ENCODE assay signal across 8 cellular contexts in the genomic region with DNA sequence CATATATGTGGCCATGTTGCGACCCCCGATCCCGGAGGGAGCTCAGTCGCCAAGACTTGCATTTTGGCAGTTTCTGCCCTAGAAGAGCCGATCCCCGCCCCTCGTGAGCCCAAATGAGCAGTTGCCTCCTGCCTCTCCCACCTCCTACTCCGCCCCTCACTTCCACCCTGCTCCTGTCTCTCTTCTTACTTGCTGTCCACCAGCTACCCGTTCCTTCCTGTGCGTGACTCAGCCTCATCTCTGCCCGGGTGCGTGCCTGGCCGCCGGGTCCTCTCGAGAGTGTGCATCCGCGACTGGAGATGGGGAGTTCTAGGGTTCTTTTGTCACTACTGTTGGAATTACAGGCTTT. TPM values are rescaled to one million over a fixed set of nuclear protein-coding genes. Genes with fewer than 3 reads are reported as not detected.
DNase-seq lines count a peak whose midpoint lies in the region; ATAC-seq, FAIRE-seq and TF ChIP-seq lines count a peak whose summit lies in the region.

No MANE protein-coding gene starts in this region.

- no peak for TF ChIP-seq EP300 in SK-N-SH (IDR thresholded peaks at IDR 0.05; ENCODE audit: borderline replicate concordance in 1 of 2, low read depth in 1 of 2, low read length in 1 of 2)
- TF ChIP-seq EP300 in tibial nerve (IDR thresholded peaks at IDR 0.05) = no peak

- in situ Hi-C loops in Caki2 (cut with HindIII; ENCODE audit: low pct_unique_long_range_greater_than_20kb, low sequenced_read_pairs) = no loop called here

- H3K27ac ChIP-seq in SK-N-SH (ENCODE audit: low read depth in 2 of 2, low read length in 1 of 2) (peak overlapping the region; percentile 50 to 86), pancreas (peak overlapping the region in 3 of 4 donors; percentile 58 to 74 (median 70)), tibial nerve (peak overlapping the region in 3 of 4 donors; percentile 81 to 86 (median 86))

- H2AFZ ChIP-seq in SK-N-SH (ENCODE audit: low read depth) = peak overlapping the region; percentile 76; the same call in 1 of the 2 replicates

- FAIRE-seq in pancreas (lab: Jason Lieb, UNC) = no peak

- DNase-seq in Caki2 (ENCODE audit: low read depth) = peak; percentile 69
- DNase-seq in HPDE6-E6E7 (ENCODE audit: extremely low spot score) = peak; percentile 97
- DNase-seq in SK-N-SH = peak; percentile 64
- DNase-seq in glutamatergic neuron = peak; percentile 60
- DNase-seq in pancreas = peak; percentile 19 to 66 (median 42)
- DNase-seq in tibial nerve (ENCODE audit: low spot score in 2 of 2) = peak; percentile 19 to 44

- peaks cover 16% of the 10 kb centered on the region for H3K36me3 Mint-ChIP-seq in activated naive CD4-positive, alpha-beta T cell treated with anti-CD3 and anti-CD28 coated beads, Interleukin-2, amount 50 U/mL, for 24 hours
- no peaks in the 10 kb centered on the region for H3K36me3 Mint-ChIP-seq in glutamatergic neuron (ENCODE audit: unreplicated experiment)

- H3K36me3 ChIP-seq in SK-N-SH (replicated peaks in 1 of 2; ENCODE audit: control insufficient read depth in 1 of 2, insufficient read depth in 2 of 2, low read length in 1 of 2) (peaks cover 25 to 29% of the 10 kb centered on the region in 2 experiments), pancreas (no peaks in the 10 kb centered on the region), tibial nerve (peaks cover 0 to 11% (median 0%) of the 10 kb centered on the region in 3 donors)

- TF ChIP-seq RAD21 in SK-N-SH (IDR thresholded peaks at IDR 0.05; ENCODE audit: low read length) = no peak

- H3K4me2 ChIP-seq in SK-N-SH = peak overlapping the region; percentile 77

- 0 out of 2 replicates have a peak, but pooled peaks cover 8% of the 10 kb centered on the region for H3K27me3 ChIP-seq in SK-N-SH (ENCODE audit: insufficient read depth)
- no peaks in the 10 kb centered on the region for H3K27me3 ChIP-seq in pancreas
- H3K27me3 ChIP-seq in tibial nerve = peaks cover 0 to 3% of the 10 kb centered on the region in 2 donors

- ATAC-seq in GM19467 (IDR thresholded peaks at IDR 0.05; ENCODE audit: unreplicated experiment) (peak; percentile 72), pancreas (peak; percentile 51 to 86 (median 68))

- H3K4me3 Mint-ChIP-seq in activated naive CD4-positive, alpha-beta T cell treated with anti-CD3 and anti-CD28 coated beads, Interleukin-2, amount 50 U/mL, for 24 hours = peak overlapping the region; percentile 99
- H3K4me3 Mint-ChIP-seq in glutamatergic neuron (ENCODE audit: unreplicated experiment) = peak overlapping the region; percentile 98

- H3K9ac ChIP-seq in SK-N-SH = peak overlapping the region; percentile 90

- H3K27ac Mint-ChIP-seq in activated naive CD4-positive, alpha-beta T cell treated with anti-CD3 and anti-CD28 coated beads, Interleukin-2, amount 50 U/mL, for 24 hours = peak overlapping the region; percentile 97
- H3K27ac Mint-ChIP-seq in glutamatergic neuron (ENCODE audit: unreplicated experiment) = peak overlapping the region; percentile 92

- WGBS in SK-N-SH (ENCODE audit: low lambda C conversion rate) = 0% methylated on average over 9 of the region's 17 CpGs
- 0 to 1% methylated on average over 17 of the region's 17 CpGs for WGBS in pancreas, 2 donors
- WGBS in tibial nerve, 2 donors = 0% methylated on average over 17 of the region's 17 CpGs

- peaks cover 52% of the 10 kb centered on the region for H3K79me2 ChIP-seq in SK-N-SH (ENCODE audit: insufficient read depth)

- peaks cover 49% of the 10 kb centered on the region for H4K20me1 ChIP-seq in SK-N-SH (ENCODE audit: insufficient read depth)

- intact Hi-C loops in pancreas (cut with DNase I) = no loop called here

- POLR2A ChIA-PET in SK-N-SH (lab: Yijun Ruan, JAX) = interaction anchor here (0.7 to 1.4 kb wide), 3 partner anchors 10 to 17 kb away, joined by 3 to 5 read pairs (median 3); no protein-coding TSS in a partner anchor

- H3K4me1 ChIP-seq in SK-N-SH (ENCODE audit: control insufficient read depth in 1 of 2, insufficient read depth in 2 of 2, low read depth in 1 of 2, low read length in 1 of 2) = peaks cover 17 to 26% of the 10 kb centered on the region in 2 experiments
- H3K4me1 ChIP-seq in pancreas = peaks cover 9 to 29% (median 18%) of the 10 kb centered on the region in 3 donors
- H3K4me1 ChIP-seq in tibial nerve = peaks cover 0 to 56% (median 37%) of the 10 kb centered on the region in 4 donors

- H3F3A ChIP-seq in SK-N-SH (replicated peaks; ENCODE audit: insufficient read depth) = no peaks in the 10 kb centered on the region

- H3K4me3 ChIP-seq in SK-N-SH (ENCODE audit: low read depth in 2 of 2, low read length in 1 of 2) (peak overlapping the region; percentile 73 to 74), pancreas (peak overlapping the region; percentile 84 to 100 (median 88)), tibial nerve (peak overlapping the region; percentile 70 to 95 (median 92))

- no peaks in the 10 kb centered on the region for H3K9me3 Mint-ChIP-seq in activated naive CD4-positive, alpha-beta T cell treated with anti-CD3 and anti-CD28 coated beads, Interleukin-2, amount 50 U/mL, for 24 hours
- H3K9me3 Mint-ChIP-seq in glutamatergic neuron (ENCODE audit: unreplicated experiment) = peaks cover 7% of the 10 kb centered on the region

- H3K4me1 Mint-ChIP-seq in activated naive CD4-positive, alpha-beta T cell treated with anti-CD3 and anti-CD28 coated beads, Interleukin-2, amount 50 U/mL, for 24 hours = peaks cover 59% of the 10 kb centered on the region
- H3K4me1 Mint-ChIP-seq in glutamatergic neuron (ENCODE audit: low read depth, unreplicated experiment) = peaks cover 30% of the 10 kb centered on the region

- H3K9me2 ChIP-seq in SK-N-SH = no peaks in the 10 kb centered on the region

- H3K27me3 Mint-ChIP-seq in activated naive CD4-positive, alpha-beta T cell treated with anti-CD3 and anti-CD28 coated beads, Interleukin-2, amount 50 U/mL, for 24 hours = no peaks in the 10 kb centered on the region
- H3K27me3 Mint-ChIP-seq in glutamatergic neuron (ENCODE audit: unreplicated experiment) = peaks cover 3% of the 10 kb centered on the region

- H3K9me3 ChIP-seq in SK-N-SH (no peaks in the 10 kb centered on the region), pancreas (no peaks in the 10 kb centered on the region), tibial nerve (no peaks in the 10 kb centered on the region)

- CTCF ChIA-PET in SK-N-SH (lab: Yijun Ruan, JAX) = interaction anchor here (0.9 to 1.7 kb wide), 3 partner anchors 10 to 441 kb away, joined by 3 to 8 read pairs (median 3); no protein-coding TSS in a partner anchor

- no peak for TF ChIP-seq POLR2A in tibial nerve (IDR thresholded peaks at IDR 0.05)

- no peak for TF ChIP-seq CTCF in SK-N-SH (IDR thresholded peaks at IDR 0.05)
- no peak for TF ChIP-seq CTCF in glutamatergic neuron (IDR thresholded peaks at IDR 0.05; ENCODE audit: partially characterized antibody, unreplicated experiment)
- no peak for TF ChIP-seq CTCF in pancreas (IDR thresholded peaks at IDR 0.05)
- TF ChIP-seq CTCF in tibial nerve (IDR thresholded peaks at IDR 0.05) = no peak

TF ChIP-seq in SK-N-SH, 30 proteins besides CTCF, POLR2A, EP300 and RAD21 (continues in another document):
- no peak for TF ChIP-seq NRF1 (IDR thresholded peaks at IDR 0.05; ENCODE audit: low read depth, low read length)
- TF ChIP-seq, protein P1, sequence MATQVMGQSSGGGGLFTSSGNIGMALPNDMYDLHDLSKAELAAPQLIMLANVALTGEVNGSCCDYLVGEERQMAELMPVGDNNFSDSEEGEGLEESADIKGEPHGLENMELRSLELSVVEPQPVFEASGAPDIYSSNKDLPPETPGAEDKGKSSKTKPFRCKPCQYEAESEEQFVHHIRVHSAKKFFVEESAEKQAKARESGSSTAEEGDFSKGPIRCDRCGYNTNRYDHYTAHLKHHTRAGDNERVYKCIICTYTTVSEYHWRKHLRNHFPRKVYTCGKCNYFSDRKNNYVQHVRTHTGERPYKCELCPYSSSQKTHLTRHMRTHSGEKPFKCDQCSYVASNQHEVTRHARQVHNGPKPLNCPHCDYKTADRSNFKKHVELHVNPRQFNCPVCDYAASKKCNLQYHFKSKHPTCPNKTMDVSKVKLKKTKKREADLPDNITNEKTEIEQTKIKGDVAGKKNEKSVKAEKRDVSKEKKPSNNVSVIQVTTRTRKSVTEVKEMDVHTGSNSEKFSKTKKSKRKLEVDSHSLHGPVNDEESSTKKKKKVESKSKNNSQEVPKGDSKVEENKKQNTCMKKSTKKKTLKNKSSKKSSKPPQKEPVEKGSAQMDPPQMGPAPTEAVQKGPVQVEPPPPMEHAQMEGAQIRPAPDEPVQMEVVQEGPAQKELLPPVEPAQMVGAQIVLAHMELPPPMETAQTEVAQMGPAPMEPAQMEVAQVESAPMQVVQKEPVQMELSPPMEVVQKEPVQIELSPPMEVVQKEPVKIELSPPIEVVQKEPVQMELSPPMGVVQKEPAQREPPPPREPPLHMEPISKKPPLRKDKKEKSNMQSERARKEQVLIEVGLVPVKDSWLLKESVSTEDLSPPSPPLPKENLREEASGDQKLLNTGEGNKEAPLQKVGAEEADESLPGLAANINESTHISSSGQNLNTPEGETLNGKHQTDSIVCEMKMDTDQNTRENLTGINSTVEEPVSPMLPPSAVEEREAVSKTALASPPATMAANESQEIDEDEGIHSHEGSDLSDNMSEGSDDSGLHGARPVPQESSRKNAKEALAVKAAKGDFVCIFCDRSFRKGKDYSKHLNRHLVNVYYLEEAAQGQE (IDR thresholded peaks at IDR 0.05; ENCODE audit: low read depth, low read length) = no peak
- TF ChIP-seq, protein P2, sequence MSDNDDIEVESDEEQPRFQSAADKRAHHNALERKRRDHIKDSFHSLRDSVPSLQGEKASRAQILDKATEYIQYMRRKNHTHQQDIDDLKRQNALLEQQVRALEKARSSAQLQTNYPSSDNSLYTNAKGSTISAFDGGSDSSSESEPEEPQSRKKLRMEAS (IDR thresholded peaks at IDR 0.05; ENCODE audit: low read depth) = peak; percentile 65; the same call in 1 of the 2 replicates
- peak; percentile 26 for TF ChIP-seq CHD2 (IDR thresholded peaks at IDR 0.05; ENCODE audit: low read length, partially characterized antibody)
- no peak for TF ChIP-seq RXRA (IDR thresholded peaks at IDR 0.05; ENCODE audit: borderline replicate concordance, low read depth)
- peak; percentile 22; the same call in 1 of the 2 replicates for TF ChIP-seq JUND (IDR thresholded peaks at IDR 0.05)
- no peak for TF ChIP-seq YY1 (IDR thresholded peaks at IDR 0.05; ENCODE audit: low read depth)
- TF ChIP-seq GABPA (IDR thresholded peaks at IDR 0.05; ENCODE audit: low read depth) = 0 out of 2 replicates have a peak, but pooled peaks have one; percentile 19
- 0 out of 2 replicates have a peak, but pooled peaks have one; percentile 56 for TF ChIP-seq SIN3A (IDR thresholded peaks at IDR 0.05; ENCODE audit: borderline replicate concordance, low read depth, low read length)
- no peak for TF ChIP-seq ELF1 (IDR thresholded peaks at IDR 0.05)
- no peak for TF ChIP-seq FOXJ3 (CRISPR knock-in tag; IDR thresholded peaks at IDR 0.05)

RNA-seq across cellular contexts. Expression of a gene that starts 0.6 kb away (rescaled TPM):
- 14.0 and 16.0 TPM in 2 replicates for total RNA-seq in Caki2 (2014; rRNA removed; shearing (Covaris generic); ENCODE audit: low replicate concordance)
- polyA plus RNA-seq in SK-N-SH (2012; rRNA removed) (17.7 and 28.5 TPM in 2 replicates), pancreas (1 to 10 TPM; 3.0 to 6.0 TPM)
- 11.7 and 15.1 TPM in 2 replicates for polyA plus RNA-seq in SK-N-SH (2012; cell fraction: cytosol; rRNA removed)
- polyA plus RNA-seq in SK-N-SH (2012; cell fraction: nucleus; rRNA removed) = 60.5 and 61.7 TPM in 2 replicates
- total RNA-seq in glutamatergic neuron (ENCODE audit: unreplicated experiment) (115 TPM), pancreas (10 to 100 TPM; 13.8 to 29.7 (median 17.4) TPM), tibial nerve (10 to 100 TPM; 56.1 to 76.8 (median 71.7) TPM)

Comparison
In these comparisons a context has a peak if more than half of its experiments do, and no peak if none do; other contexts are left out.
1. Peak in every context shown above with its lines: DNase-seq, ATAC-seq, H3K4me3 ChIP-seq and H3K27ac ChIP-seq.
2. DNase-seq: peak in every context shown above with its lines; median percentile 97 in HPDE6-E6E7; 69 in Caki2; 64 in SK-N-SH; 60 in glutamatergic neuron; 42 in pancreas; 32 in tibial nerve.